In genomic region chr9:23721466-23721865, GRCh38 we compare ENCODE assay signal across 28 cellular contexts.
"Had no signal": no experiment of that assay in that cellular context is flagged by ENCODE, and none has a peak within 500 bp of the region (broad histone marks: within the 10 kb centered on the region; RNA-seq: fewer than 3 reads in every experiment).

No MANE protein-coding gene starts in this region.

- H3K4me1 ChIP-seq: stomach, suprapubic skin, testis, thyroid gland, tibial artery, tibial nerve, transverse colon, upper lobe of left lung, upper lobe of right lung, uterus, vagina had no signal

- H3K36me3 ChIP-seq: stomach, suprapubic skin, thoracic aorta, thyroid gland, tibial artery, tibial nerve, transverse colon, upper lobe of left lung, upper lobe of right lung, uterus, vagina had no signal

- H3K27ac ChIP-seq: stomach, suprapubic skin, testis, thoracic aorta, thyroid gland, tibial artery, tibial nerve, transverse colon, upper lobe of left lung, upper lobe of right lung, uterus, vagina had no signal

- H3K27me3 Mint-ChIP-seq: stimulated activated memory B cell treated with anti-CD40 and anti-IgM and Interleukin-4, amounts not matched to agents 10 μg/mL and 1 μg/mL and 100 μg/mL, for 72 hours; stimulated activated naive B cell treated with anti-CD40 and anti-IgM and Interleukin-4, amounts not matched to agents 10 μg/mL and 1 μg/mL and 100 μg/mL, for 72 hours; stimulated activated naive CD8-positive, alpha-beta T cell treated with anti-CD3 and anti-CD28 coated beads, Interleukin-15, amount 100 ng/mL, for 72 hours; stimulated activated naive CD8-positive, alpha-beta T cell treated with anti-CD3 and anti-CD28 coated beads, Interleukin-15, Interleukin-2, amounts not matched to agents 100 ng/mL and 50 ng/mL, for 24 hours; type B pancreatic cell had no signal

- H3K4me3 Mint-ChIP-seq: stimulated activated effector memory CD8-positive, alpha-beta T cell treated with anti-CD3 and anti-CD28 coated beads, Interleukin-12 subunit alpha, Interleukin-12 subunit beta, amount 100 ng/mL, for 72 hours; stimulated activated memory B cell treated with anti-CD40 and anti-IgM and Interleukin-4, amounts not matched to agents 10 μg/mL and 1 μg/mL and 100 μg/mL, for 72 hours; stimulated activated naive B cell treated with anti-CD40 and anti-IgM and Interleukin-4, amounts not matched to agents 10 μg/mL and 1 μg/mL and 100 μg/mL, for 72 hours; stimulated activated naive CD8-positive, alpha-beta T cell treated with anti-CD3 and anti-CD28 coated beads, Interleukin-15, amount 100 ng/mL, for 72 hours; stimulated activated naive CD8-positive, alpha-beta T cell treated with anti-CD3 and anti-CD28 coated beads, Interleukin-15, Interleukin-2, amounts not matched to agents 100 ng/mL and 50 ng/mL, for 24 hours; type B pancreatic cell had no signal

- H3K9me3 ChIP-seq: stomach, suprapubic skin, testis, thoracic aorta, thyroid gland, tibial artery, tibial nerve, transverse colon, upper lobe of left lung, upper lobe of right lung, uterus, vagina had no signal

- H3K4me1 Mint-ChIP-seq: stimulated activated effector memory CD8-positive, alpha-beta T cell treated with anti-CD3 and anti-CD28 coated beads, Interleukin-12 subunit alpha, Interleukin-12 subunit beta, amount 100 ng/mL, for 72 hours; stimulated activated memory B cell treated with anti-CD40 and anti-IgM and Interleukin-4, amounts not matched to agents 10 μg/mL and 1 μg/mL and 100 μg/mL, for 72 hours; stimulated activated naive B cell treated with anti-CD40 and anti-IgM and Interleukin-4, amounts not matched to agents 10 μg/mL and 1 μg/mL and 100 μg/mL, for 72 hours; stimulated activated naive CD8-positive, alpha-beta T cell treated with anti-CD3 and anti-CD28 coated beads, Interleukin-15, amount 100 ng/mL, for 72 hours had no signal

- ATAC-seq: stimulated activated effector memory CD8-positive, alpha-beta T cell treated with anti-CD3 and anti-CD28 coated beads, Interleukin-12 subunit alpha, Interleukin-12 subunit beta, amount 100 ng/mL, for 72 hours; stimulated activated memory B cell treated with anti-CD40 and anti-IgM and Interleukin-4, amounts not matched to agents 10 μg/mL and 1 μg/mL and 100 μg/mL, for 72 hours; stimulated activated naive B cell treated with anti-CD40 and anti-IgM and Interleukin-4, amounts not matched to agents 10 μg/mL and 1 μg/mL and 100 μg/mL, for 72 hours; stimulated activated naive CD8-positive, alpha-beta T cell treated with anti-CD3 and anti-CD28 coated beads, Interleukin-15, amount 100 ng/mL, for 72 hours; stimulated activated naive CD8-positive, alpha-beta T cell treated with anti-CD3 and anti-CD28 coated beads, Interleukin-15, Interleukin-2, amounts not matched to agents 100 U/mL and 50 U/mL, for 24 hours; upper lobe of right lung had no signal

- H3K9me3 Mint-ChIP-seq: type B pancreatic cell had no signal

- H3K36me3 Mint-ChIP-seq: stimulated activated effector memory CD8-positive, alpha-beta T cell treated with anti-CD3 and anti-CD28 coated beads, Interleukin-12 subunit alpha, Interleukin-12 subunit beta, amount 100 ng/mL, for 72 hours; stimulated activated memory B cell treated with anti-CD40 and anti-IgM and Interleukin-4, amounts not matched to agents 10 μg/mL and 1 μg/mL and 100 μg/mL, for 72 hours; stimulated activated naive B cell treated with anti-CD40 and anti-IgM and Interleukin-4, amounts not matched to agents 10 μg/mL and 1 μg/mL and 100 μg/mL, for 72 hours; type B pancreatic cell had no signal

- H3K27me3 ChIP-seq: stomach, suprapubic skin, testis, thyroid gland, tibial artery, tibial nerve, transverse colon, upper lobe of left lung, upper lobe of right lung, uterus, vagina had no signal

- DNase-seq: stimulated activated CD4-positive, alpha-beta T cell treated with anti-CD3 and anti-CD28 coated beads, Interleukin-2, amount 100 ng/mL, for 48 hours; stimulated activated CD4-positive, alpha-beta T cell treated with anti-CD3 and anti-CD28 coated beads, Interleukin-4, amount 100 ng/mL, for 1 hour; stimulated activated CD4-positive, alpha-beta T cell treated with anti-CD3 and anti-CD28 coated beads, Interleukin-4, amount 100 ng/mL, for 24 hours; stimulated activated CD4-positive, alpha-beta T cell treated with anti-CD3 and anti-CD28 coated beads, Interleukin-4, amount 100 ng/mL, for 4 hours; stimulated activated CD8-positive, alpha-beta memory T cell treated with anti-CD3 and anti-CD28 coated beads, Interleukin-4, amount 100 ng/mL, for 48 hours; stimulated activated naive B cell treated with anti-CD40 and anti-IgM and Interleukin-4, amounts not matched to agents 10 μg/mL and 1 μg/mL and 100 μg/mL, for 72 hours; stimulated activated naive CD4-positive, alpha-beta T cell; stimulated activated naive CD4-positive, alpha-beta T cell treated with Interleukin-2 at 50 U/mL for 16 hours; stimulated activated naive CD8-positive, alpha-beta T cell treated with anti-CD3 and anti-CD28 coated beads, Interleukin-15, amount 100 ng/mL, for 72 hours; stimulated activated naive CD8-positive, alpha-beta T cell treated with anti-CD3 and anti-CD28 coated beads, Interleukin-15, Interleukin-2, amounts not matched to agents 100 U/mL and 50 U/mL, for 24 hours; stomach; substantia nigra; testis; thyroid gland; tibial artery; transverse colon; trophoblast cell; upper lobe of left lung; upper lobe of right lung; uterus had no signal

- H3K27ac Mint-ChIP-seq: stimulated activated effector memory CD8-positive, alpha-beta T cell treated with anti-CD3 and anti-CD28 coated beads, Interleukin-12 subunit alpha, Interleukin-12 subunit beta, amount 100 ng/mL, for 72 hours; stimulated activated memory B cell treated with anti-CD40 and anti-IgM and Interleukin-4, amounts not matched to agents 10 μg/mL and 1 μg/mL and 100 μg/mL, for 72 hours; stimulated activated naive B cell treated with anti-CD40 and anti-IgM and Interleukin-4, amounts not matched to agents 10 μg/mL and 1 μg/mL and 100 μg/mL, for 72 hours; stimulated activated naive CD8-positive, alpha-beta T cell treated with anti-CD3 and anti-CD28 coated beads, Interleukin-15, amount 100 ng/mL, for 72 hours; stimulated activated naive CD8-positive, alpha-beta T cell treated with anti-CD3 and anti-CD28 coated beads, Interleukin-15, Interleukin-2, amounts not matched to agents 100 ng/mL and 50 ng/mL, for 24 hours; type B pancreatic cell had no signal

- H3K4me3 ChIP-seq: stomach, suprapubic skin, testis, thoracic aorta, thyroid gland, tibial artery, tibial nerve, transverse colon, upper lobe of left lung, upper lobe of right lung, uterus, vagina had no signal
